ENCODE assay signal across 17 cellular contexts in the genomic region with DNA sequence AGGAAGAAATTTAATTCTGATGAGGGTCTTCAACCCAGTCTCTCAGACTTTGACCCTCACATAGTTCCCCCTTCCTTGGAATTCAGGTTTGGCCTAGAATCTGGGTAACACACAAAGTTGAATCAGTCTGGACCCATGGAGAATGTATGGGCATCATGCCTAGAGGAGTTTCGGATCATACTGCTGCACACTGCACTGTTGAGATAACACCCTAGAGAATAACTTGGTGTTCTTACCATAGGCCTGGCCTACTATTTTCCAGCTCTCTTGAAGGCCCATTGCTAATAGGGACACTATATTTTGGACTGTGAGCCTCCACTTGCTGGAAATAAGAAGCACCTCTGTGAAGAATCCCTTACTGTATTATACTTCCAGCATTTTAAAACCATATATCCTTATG.
DNase-seq lines count a peak whose midpoint lies in the region; ATAC-seq and TF ChIP-seq lines count a peak whose summit lies in the region.
"Had no signal": no experiment of that assay in that cellular context is flagged by ENCODE, and none has a peak within 500 bp of the region (broad histone marks: within the 10 kb centered on the region; RNA-seq: fewer than 3 reads in every experiment).

No MANE protein-coding gene starts in this region.

- H3K4me1 ChIP-seq in right atrium auricular region (peaks cover 0 to 6% of the 10 kb centered on the region in 2 donors), stomach (no peaks in the 10 kb centered on the region)
- H3K4me1 ChIP-seq: HAP-1 had no signal

- H3K27ac ChIP-seq in right atrium auricular region (no peak overlapping the region), stomach (no peak overlapping the region)
- H3K27ac ChIP-seq: BLaER1, GM23248, HL-60 had no signal

- intact Hi-C loops in left ventricle myocardium superior (cut with micrococcal nuclease): no loop called here
- intact Hi-C loops in stomach (cut with DNase I; ENCODE audit: low total_unique reads): no loop called here

- H3K27me3 ChIP-seq in right atrium auricular region (no peaks in the 10 kb centered on the region), stomach (no peaks in the 10 kb centered on the region)
- H3K27me3 ChIP-seq: BLaER1 had no signal

- H3K9me3 ChIP-seq in right atrium auricular region (no peaks in the 10 kb centered on the region), stomach (no peaks in the 10 kb centered on the region)
- H3K9me3 ChIP-seq: BLaER1, HAP-1 had no signal

- no peak for TF ChIP-seq EP300 in stomach (IDR thresholded peaks at IDR 0.05)

- no peaks in the 10 kb centered on the region for H3K36me3 ChIP-seq in right atrium auricular region
- H3K36me3 ChIP-seq in stomach: no peaks in the 10 kb centered on the region
- H3K36me3 ChIP-seq: BLaER1, HAP-1 had no signal

- TF ChIP-seq CTCF in right atrium auricular region (IDR thresholded peaks at IDR 0.05) (no peak), stomach (IDR thresholded peaks at IDR 0.05) (no peak)

- H3K4me3 ChIP-seq in right atrium auricular region (no peak overlapping the region), stomach (no peak overlapping the region)
- H3K4me3 ChIP-seq: BLaER1, GM23248, HAP-1 had no signal

- DNase-seq in left ventricle myocardium superior (no peak), right atrium auricular region (ENCODE audit: low spot score) (no peak), dedifferentiated amniotic fluid mesenchymal stem cell (ENCODE audit: extremely low spot score) (peak; percentile 9), left kidney (ENCODE audit: low read depth, low spot score) (peak; percentile 0), stomach (no peak), SHP77 (lab: John Stamatoyannopoulos, UW) (no peak)
- no peak for DNase-seq in activated CD4-positive, alpha-beta T cell treated with anti-CD3 and anti-CD28 coated beads, Interleukin-2, amount 50 U/mL, for 4 hours
- DNase-seq: 8988T; AML-193; CD4-positive, CD25-positive, alpha-beta regulatory T cell; DMS 273 treated with DMSO at 0.1 percent for 48 hours; GM23248; HFFc6; IMR-90 had no signal

- no peak for TF ChIP-seq POLR2A in stomach (IDR thresholded peaks at IDR 0.05)

- WGBS in stomach, 5 donors: 92 to 100% (median 97%) methylated on average over 1 of the region's 1 CpG

- peak; percentile 56 for ATAC-seq in left ventricle myocardium superior

Comparison
In these comparisons a context has a peak if more than half of its experiments do, and no peak if none do; other contexts are left out.
1. DNase-seq: peak in dedifferentiated amniotic fluid mesenchymal stem cell (single experiment) and left kidney (single experiment); none in left ventricle myocardium superior (single experiment), right atrium auricular region (single experiment), stomach (single experiment), SHP77 (0 of 2) and activated CD4-positive, alpha-beta T cell treated with anti-CD3 and anti-CD28 coated beads, Interleukin-2, amount 50 U/mL, for 4 hours (0 of 2).